11 cellular contexts compared by ENCODE assay signal in the genomic region with DNA sequence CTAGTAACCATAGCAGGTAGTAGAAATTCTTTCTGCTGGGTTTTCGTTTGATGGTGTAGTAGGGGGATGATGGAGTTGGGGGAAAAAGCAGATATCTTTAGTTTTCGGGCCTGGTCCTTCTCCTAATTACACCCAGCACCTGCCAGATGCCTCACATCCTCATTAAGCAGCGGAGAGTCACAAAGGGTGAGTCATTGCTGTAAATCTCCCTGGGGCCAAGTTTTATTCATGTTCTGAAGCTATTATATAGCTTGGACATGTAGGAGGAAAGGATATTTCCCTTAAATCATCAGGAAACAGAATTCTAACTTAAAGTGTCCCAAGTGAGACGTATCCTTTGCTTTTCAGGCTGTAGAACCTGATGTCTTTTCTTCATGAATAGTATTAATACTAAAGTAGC. TPM values are rescaled to one million over a fixed set of nuclear protein-coding genes. Genes with fewer than 3 reads are reported as not detected.
DNase-seq lines count a peak whose midpoint lies in the region; ATAC-seq, FAIRE-seq and TF ChIP-seq lines count a peak whose summit lies in the region.
"Had no signal": no experiment of that assay in that cellular context is flagged by ENCODE, and none has a peak within 500 bp of the region (broad histone marks: within the 10 kb centered on the region; RNA-seq: fewer than 3 reads in every experiment).

No MANE protein-coding gene starts in this region.

- WGBS in right cardiac atrium = 55% methylated on average over 4 of the region's 4 CpGs

- intact Hi-C loops in right cardiac atrium (cut with DNase I) = no loop called here

- FAIRE-seq in urothelium cell line (lab: Jason Lieb, UNC) = no peak

- no peak overlapping the region for H2AFZ ChIP-seq in MM.1S (ENCODE audit: low read length)

- H3K9ac ChIP-seq in MM.1S (ENCODE audit: low read length) = no peak overlapping the region

- no peak for DNase-seq in activated T-cell treated with anti-CD3 and anti-CD28 coated beads, Interleukin-2, amount 50 U/mL, for 24 hours
- DNase-seq in activated T-cell treated with anti-CD3 and anti-CD28 coated beads, Interleukin-2, amount 50 U/mL, for 48 hours = no peak
- peak; percentile 82 for DNase-seq in NCI-H2171 treated with DMSO at 0.1 percent for 48 hours (lab: John Stamatoyannopoulos, UW)
- peak; percentile 33 for DNase-seq in epithelial cell of prostate (ENCODE audit: low read depth, low spot score)
- DNase-seq in urothelium cell line (ENCODE audit: low spot score) = peak; percentile 24
- DNase-seq in MM.1S = no peak
- no peak for DNase-seq in activated CD8-positive, alpha-beta memory T cell treated with anti-CD3 and anti-CD28 coated beads for 24 hours
- DNase-seq in right cardiac atrium = no peak
- DNase-seq: NCI-H2081 treated with DMSO at 0.1 percent for 48 hours had no signal

- peaks cover 11% of the 10 kb centered on the region for H3K4me1 ChIP-seq in MM.1S (ENCODE audit: low read length)
- no peaks in the 10 kb centered on the region for H3K4me1 ChIP-seq in right cardiac atrium (ENCODE audit: control insufficient read depth, insufficient read depth, low read length)

- peaks cover 7% of the 10 kb centered on the region for H3K79me2 ChIP-seq in MM.1S (ENCODE audit: low read length)

- H3K27me3 ChIP-seq in MM.1S (replicated peaks; ENCODE audit: insufficient read depth, low read length) (no peaks in the 10 kb centered on the region), right cardiac atrium (ENCODE audit: control insufficient read depth, insufficient read depth) (no peaks in the 10 kb centered on the region)
- H3K27me3 ChIP-seq: BLaER1 treated with 17β-estradiol and CSF1 and Interleukin-3, amounts not matched to agents 10 nM and 100 nM had no signal

- no peaks in the 10 kb centered on the region for H4K20me1 ChIP-seq in MM.1S (ENCODE audit: insufficient read depth, low read length)
- H4K20me1 ChIP-seq: BLaER1 treated with 17β-estradiol and CSF1 and Interleukin-3, amounts not matched to agents 10 nM and 100 nM had no signal

- TF ChIP-seq CTCF in MM.1S (IDR thresholded peaks at IDR 0.05; ENCODE audit: low read length) = no peak

- ATAC-seq in right cardiac atrium = no peak

- H3K9me3 Mint-ChIP-seq in activated T-cell treated with anti-CD3 and anti-CD28 coated beads, Interleukin-2, amount 50 U/mL, for 24 hours = no peaks in the 10 kb centered on the region

- H3K27ac ChIP-seq in epithelial cell of prostate (no peak overlapping the region), MM.1S (ENCODE audit: low read length) (no peak overlapping the region), right cardiac atrium (ENCODE audit: low read length) (no peak overlapping the region)

- peaks cover 42% of the 10 kb centered on the region for H3K4me1 Mint-ChIP-seq in activated T-cell treated with anti-CD3 and anti-CD28 coated beads, Interleukin-2, amount 50 U/mL, for 24 hours (ENCODE audit: low read depth)

- no peak overlapping the region for H3K4me3 Mint-ChIP-seq in activated T-cell treated with anti-CD3 and anti-CD28 coated beads, Interleukin-2, amount 50 U/mL, for 24 hours

- no peaks in the 10 kb centered on the region for H3K36me3 ChIP-seq in MM.1S (replicated peaks; ENCODE audit: insufficient read depth, low read length)
- H3K36me3 ChIP-seq: BLaER1 treated with 17β-estradiol and CSF1 and Interleukin-3, amounts not matched to agents 10 nM and 100 nM had no signal

- H3K9me3 ChIP-seq in MM.1S (replicated peaks; ENCODE audit: insufficient read depth, low read length) (no peaks in the 10 kb centered on the region), right cardiac atrium (ENCODE audit: control insufficient read depth, low read length) (no peaks in the 10 kb centered on the region)
- H3K9me3 ChIP-seq: BLaER1 treated with 17β-estradiol and CSF1 and Interleukin-3, amounts not matched to agents 10 nM and 100 nM had no signal

- peaks cover 9% of the 10 kb centered on the region for H3K36me3 Mint-ChIP-seq in activated T-cell treated with anti-CD3 and anti-CD28 coated beads, Interleukin-2, amount 50 U/mL, for 24 hours (ENCODE audit: low read depth)

- H3K27me3 Mint-ChIP-seq in activated T-cell treated with anti-CD3 and anti-CD28 coated beads, Interleukin-2, amount 50 U/mL, for 24 hours = no peaks in the 10 kb centered on the region
- H3K27me3 Mint-ChIP-seq: progenitor cell of endocrine pancreas had no signal

- H3K4me3 ChIP-seq in MM.1S (ENCODE audit: low read length) (no peak overlapping the region), right cardiac atrium (ENCODE audit: low read length) (no peak overlapping the region)
- H3K4me3 ChIP-seq: BLaER1 treated with 17β-estradiol and CSF1 and Interleukin-3, amounts not matched to agents 10 nM and 100 nM had no signal

- H3K4me2 ChIP-seq in MM.1S (ENCODE audit: low read depth, low read length) = no peak overlapping the region

- H3F3A ChIP-seq in MM.1S (ENCODE audit: insufficient read depth, low read length) = peaks cover 15% of the 10 kb centered on the region

- no peaks in the 10 kb centered on the region for H3K9me2 ChIP-seq in MM.1S (replicated peaks; ENCODE audit: insufficient read depth, low read length)

- peak overlapping the region; percentile 14 for H3K27ac Mint-ChIP-seq in activated T-cell treated with anti-CD3 and anti-CD28 coated beads, Interleukin-2, amount 50 U/mL, for 24 hours
- H3K27ac Mint-ChIP-seq: progenitor cell of endocrine pancreas had no signal

RNA-seq across cellular contexts. Expression of a gene that starts 4.9 kb away (rescaled TPM):
- 10 to 100 TPM; 23.1 to 29.6 (median 26.9) TPM for total RNA-seq in right cardiac atrium
- polyA plus RNA-seq in right cardiac atrium = 19.0 TPM

RNA-seq across cellular contexts. Expression of a gene that starts 11.0 kb away (rescaled TPM):
- total RNA-seq in right cardiac atrium = 1 to 10 TPM; 6.4 to 9.6 (median 7.4) TPM
- 2.4 TPM for polyA plus RNA-seq in right cardiac atrium
- total RNA-seq: progenitor cell of endocrine pancreas had no signal

RNA-seq across cellular contexts. Expression of a gene that starts 44.7 kb away (rescaled TPM):
- 10 to 100 TPM; 20.2 to 26.0 (median 22.8) TPM for total RNA-seq in right cardiac atrium
- polyA plus RNA-seq in right cardiac atrium = 10.0 TPM

RNA-seq across cellular contexts. Expression of a gene that starts 46.2 kb away (rescaled TPM):
- total RNA-seq in right cardiac atrium = 1 to 10 TPM in 3 of 4 donors, under 1 TPM in 1; 0.82 to 1.5 (median 1.1) TPM
- polyA plus RNA-seq in right cardiac atrium = 0.75 TPM

Comparison
In these comparisons a context has a peak if more than half of its experiments do, and no peak if none do; other contexts are left out.
1. DNase-seq: peak in NCI-H2171 treated with DMSO at 0.1 percent for 48 hours (single experiment), epithelial cell of prostate (single experiment) and urothelium cell line (single experiment); none in activated T-cell treated with anti-CD3 and anti-CD28 coated beads, Interleukin-2, amount 50 U/mL, for 24 hours (single experiment), activated T-cell treated with anti-CD3 and anti-CD28 coated beads, Interleukin-2, amount 50 U/mL, for 48 hours (0 of 2), MM.1S (single experiment), activated CD8-positive, alpha-beta memory T cell treated with anti-CD3 and anti-CD28 coated beads for 24 hours (single experiment) and right cardiac atrium (0 of 3).